7 cellular contexts compared by ENCODE assay signal in genomic region chr9:35748239-35748857, GRCh38. TPM values are rescaled to one million over a fixed set of nuclear protein-coding genes. Genes with fewer than 3 reads are reported as not detected.
A peak's percentile ranks its signal among the peaks of the same experiment; 100 is the strongest.
DNase-seq lines count a peak whose midpoint lies in the region; ATAC-seq and TF ChIP-seq lines count a peak whose summit lies in the region.
"Had no signal": no experiment of that assay in that cellular context is flagged by ENCODE, and none has a peak within 500 bp of the region (broad histone marks: within the 10 kb centered on the region; RNA-seq: fewer than 3 reads in every experiment).

No MANE protein-coding gene starts in this region.

- no peak for TF ChIP-seq CTCF in osteocyte (IDR thresholded peaks at IDR 0.05)

- H3K4me1 Mint-ChIP-seq in osteocyte (ENCODE audit: unreplicated experiment), result peaks cover 43% of the 10 kb centered on the region

- H3K36me3 Mint-ChIP-seq in osteocyte (ENCODE audit: unreplicated experiment), result peaks cover 33% of the 10 kb centered on the region

- peak overlapping the region; percentile 88 for H3K27ac Mint-ChIP-seq in osteocyte (ENCODE audit: unreplicated experiment)

- ATAC-seq in HG03432 (IDR thresholded peaks at IDR 0.05; ENCODE audit: unreplicated experiment) (no peak), GM21786 (IDR thresholded peaks at IDR 0.05; ENCODE audit: unreplicated experiment) (no peak)

- peak overlapping the region; percentile 90 for H3K4me3 Mint-ChIP-seq in osteocyte (ENCODE audit: unreplicated experiment)

- no peaks in the 10 kb centered on the region for H3K27me3 Mint-ChIP-seq in osteocyte (ENCODE audit: unreplicated experiment)

- H3K9me3 Mint-ChIP-seq in osteocyte (ENCODE audit: unreplicated experiment), result no peaks in the 10 kb centered on the region

- DNase-seq in DMS 273 (lab: John Stamatoyannopoulos, UW; ENCODE audit: unreplicated experiment), result peak; percentile 61
- DNase-seq in DMS 273 treated with DMSO at 0.1 percent for 48 hours (lab: John Stamatoyannopoulos, UW), result no peak
- peak; percentile 15 for DNase-seq in central memory CD4-positive, alpha-beta T cell
- no peak for DNase-seq in osteocyte (ENCODE audit: extremely low spot score, unreplicated experiment)

RNA-seq across cellular contexts. Expression of gene GBA2, which starts 0.7 kb away (rescaled TPM):
- total RNA-seq in osteocyte, result 64.0 and 69.8 TPM in 2 replicates

RNA-seq across cellular contexts. Expression of gene RGP1, which starts 0.7 kb away (rescaled TPM):
- 35.9 and 38.4 TPM in 2 replicates for total RNA-seq in osteocyte

RNA-seq across cellular contexts. Expression of gene MSMP, which starts 5.7 kb away (rescaled TPM):
- 0.56 TPM in 1 of 2 replicates, not detected in the other for total RNA-seq in osteocyte
- total RNA-seq: left cardiac atrium had no signal

RNA-seq across cellular contexts. Expression of gene CREB3, which starts 15.9 kb away (rescaled TPM):
- 39.0 and 45.4 TPM in 2 replicates for total RNA-seq in osteocyte

RNA-seq across cellular contexts. Expression of gene TLN1, which starts 16.4 kb away (rescaled TPM):
- 433 and 439 TPM in 2 replicates for total RNA-seq in osteocyte

Comparison
In these comparisons a context has a peak if more than half of its experiments do, and no peak if none do; other contexts are left out.
1. DNase-seq: peak in DMS 273 (single experiment) and central memory CD4-positive, alpha-beta T cell (single experiment); none in DMS 273 treated with DMSO at 0.1 percent for 48 hours (single experiment) and osteocyte (single experiment).